8 cellular contexts compared by ENCODE assay signal in the genomic region with DNA sequence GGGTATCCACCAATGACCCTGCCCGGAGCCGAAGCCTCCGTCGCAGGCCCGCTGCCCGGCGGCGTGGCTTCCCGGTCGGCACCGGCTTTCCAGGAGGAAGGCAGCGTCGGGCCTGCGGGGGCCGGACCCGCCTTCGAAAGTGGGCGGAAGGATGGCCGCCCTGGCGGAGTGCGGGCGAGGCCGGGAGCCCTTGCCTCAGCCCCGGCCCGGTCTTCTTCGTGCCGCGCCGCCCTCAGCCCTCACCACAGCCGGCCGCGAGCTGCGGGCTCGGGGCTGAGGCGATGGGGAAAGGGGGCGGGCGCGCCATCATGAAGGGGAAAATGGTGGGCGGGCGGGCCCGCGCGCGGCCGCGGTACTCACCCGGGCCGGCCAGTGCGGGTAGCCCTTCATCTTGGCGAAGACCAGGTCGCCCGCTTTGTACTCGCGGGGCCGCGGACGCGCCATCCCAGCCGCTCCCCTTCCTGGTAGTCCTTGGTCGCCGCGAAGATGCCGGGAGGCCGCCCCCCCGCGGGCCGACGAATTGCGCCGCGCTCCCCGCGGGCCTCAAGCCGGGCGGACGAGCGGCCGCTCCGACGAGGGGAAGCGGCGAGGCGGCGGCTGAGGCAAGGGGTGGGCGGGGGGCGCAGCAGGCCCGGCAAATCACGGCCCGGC. TPM values are rescaled to one million over a fixed set of nuclear protein-coding genes. Genes with fewer than 3 reads are reported as not detected.
DNase-seq lines count a peak whose midpoint lies in the region; ATAC-seq and TF ChIP-seq lines count a peak whose summit lies in the region.

No MANE protein-coding gene starts in this region.

- no peak overlapping the region for H3K4me3 Mint-ChIP-seq in activated CD4-positive, alpha-beta memory T cell treated with anti-CD3 and anti-CD28 coated beads for 36 hours

- peak; percentile 12 for DNase-seq in activated T-cell treated with anti-CD3 and anti-CD28 coated beads for 48 hours (ENCODE audit: low read depth)
- no peak for DNase-seq in activated T-cell treated with anti-CD3 and anti-CD28 coated beads for 4 hours
- DNase-seq in activated CD4-positive, alpha-beta memory T cell treated with anti-CD3 and anti-CD28 coated beads for 36 hours = peak; percentile 15
- peak in 2 of 3 donors; percentile 35 to 48 for DNase-seq in mucosa of descending colon
- peak; percentile 28 to 92 for DNase-seq in upper lobe of left lung
- no peak for DNase-seq in pons (ENCODE audit: low spot score)

- H3K27me3 Mint-ChIP-seq in activated CD4-positive, alpha-beta memory T cell treated with anti-CD3 and anti-CD28 coated beads for 36 hours = peaks cover 14% of the 10 kb centered on the region

- no peaks in the 10 kb centered on the region for H3K4me1 ChIP-seq in mucosa of descending colon (ENCODE audit: low read depth)
- peaks cover 8 to 19% (median 14%) of the 10 kb centered on the region in 4 donors for H3K4me1 ChIP-seq in upper lobe of left lung

- POLR2A ChIA-PET in activated CD4-positive, alpha-beta memory T cell treated with anti-CD3 and anti-CD28 coated beads for 36 hours (lab: Charles Lee) = no interaction called here

- H3K36me3 ChIP-seq in mucosa of descending colon (ENCODE audit: low read depth) (no peaks in the 10 kb centered on the region), upper lobe of left lung (no peaks in the 10 kb centered on the region)

- 0 to 14% methylated on average over 10 to 25 of the region's 89 CpGs for WGBS in upper lobe of left lung, 2 donors

- TF ChIP-seq POLR2A in upper lobe of left lung (IDR thresholded peaks at IDR 0.05) = peak in 2 of 4 donors; percentile 14 to 23

- H3K4me3 ChIP-seq in mucosa of descending colon = peak overlapping the region; percentile 54
- H3K4me3 ChIP-seq in upper lobe of left lung = peak overlapping the region; percentile 62 to 94 (median 76)

- no peaks in the 10 kb centered on the region for H3K9me3 Mint-ChIP-seq in activated CD4-positive, alpha-beta memory T cell treated with anti-CD3 and anti-CD28 coated beads for 36 hours

- no peak for TF ChIP-seq EP300 in upper lobe of left lung (IDR thresholded peaks at IDR 0.05)

- CTCF ChIA-PET in activated CD4-positive, alpha-beta memory T cell treated with anti-CD3 and anti-CD28 coated beads for 36 hours (lab: Charles Lee) = no interaction called here

- H3K4me1 Mint-ChIP-seq in activated CD4-positive, alpha-beta memory T cell treated with anti-CD3 and anti-CD28 coated beads for 36 hours (ENCODE audit: low read depth) = peaks cover 4% of the 10 kb centered on the region

- no peaks in the 10 kb centered on the region for H3K27me3 ChIP-seq in upper lobe of left lung

- H3K27ac Mint-ChIP-seq in activated CD4-positive, alpha-beta memory T cell treated with anti-CD3 and anti-CD28 coated beads for 36 hours = no peak overlapping the region

- ATAC-seq in HG03135 (IDR thresholded peaks at IDR 0.05; ENCODE audit: unreplicated experiment) (peak; percentile 40), esophagus mucosa (peak; percentile 44), mucosa of descending colon (peak; percentile 67), upper lobe of left lung (ENCODE audit: low FRiP score in 2 of 2) (peak in 1 of 2 donors; percentile 83)

- peak overlapping the region; percentile 84 to 95 (median 90) for H3K27ac ChIP-seq in upper lobe of left lung

- TF ChIP-seq CTCF in mucosa of descending colon (IDR thresholded peaks at IDR 0.05) (no peak), upper lobe of left lung (IDR thresholded peaks at IDR 0.05) (no peak)

- H3K36me3 Mint-ChIP-seq in activated CD4-positive, alpha-beta memory T cell treated with anti-CD3 and anti-CD28 coated beads for 36 hours = peaks cover 3% of the 10 kb centered on the region

- H3K9me3 ChIP-seq in mucosa of descending colon (no peaks in the 10 kb centered on the region), upper lobe of left lung (no peaks in the 10 kb centered on the region)

- intact Hi-C loops in activated CD4-positive, alpha-beta memory T cell treated with anti-CD3 and anti-CD28 coated beads for 36 hours (cut with micrococcal nuclease) = loop anchor here (10.0 kb wide), 1 partner anchor 392 kb away; no protein-coding TSS in a partner anchor
- intact Hi-C loops in mucosa of descending colon (cut with DNase I, micrococcal nuclease) = no loop called here

RNA-seq across cellular contexts. Expression of a gene that starts 0.5 kb away (rescaled TPM):
- 1 to 10 TPM; 7.1 to 8.0 TPM for total RNA-seq in activated CD4-positive, alpha-beta memory T cell treated with anti-CD3 and anti-CD28 coated beads for 36 hours
- total RNA-seq in esophagus mucosa = 19.1 TPM
- 10 to 100 TPM in 2 of 3 donors, 1 to 10 TPM in 1; 7.3 to 58.8 (median 14.1) TPM for total RNA-seq in mucosa of descending colon
- 10 to 100 TPM; 16.8 to 36.8 (median 22.8) TPM for total RNA-seq in upper lobe of left lung

Comparison
In these comparisons a context has a peak if more than half of its experiments do, and no peak if none do; other contexts are left out.
1. DNase-seq: peak in activated T-cell treated with anti-CD3 and anti-CD28 coated beads for 48 hours (single experiment), activated CD4-positive, alpha-beta memory T cell treated with anti-CD3 and anti-CD28 coated beads for 36 hours (single experiment), mucosa of descending colon (2 of 3) and upper lobe of left lung (2 of 2); none in activated T-cell treated with anti-CD3 and anti-CD28 coated beads for 4 hours (single experiment) and pons (single experiment).